In genomic region chr4:39042365-39042764, GRCh38 we compare ENCODE assay signal across 13 cellular contexts. TPM values are rescaled to one million over a fixed set of nuclear protein-coding genes. Genes with fewer than 3 reads are reported as not detected.
DNase-seq lines count a peak whose midpoint lies in the region; ATAC-seq and TF ChIP-seq lines count a peak whose summit lies in the region.
"Had no signal": no experiment of that assay in that cellular context is flagged by ENCODE, and none has a peak within 500 bp of the region (broad histone marks: within the 10 kb centered on the region; RNA-seq: fewer than 3 reads in every experiment).

No MANE protein-coding gene starts in this region.

- TF ChIP-seq EP300 in upper lobe of left lung (IDR thresholded peaks at IDR 0.05): no peak

- H2BK5ac ChIP-seq in mesenchymal stem cell (ENCODE audit: low read depth, low read length, poor library complexity, severe bottlenecking): no peak overlapping the region

- H3K9ac ChIP-seq in mesenchymal stem cell (ENCODE audit: low read length): no peak overlapping the region

- peaks cover 1% of the 10 kb centered on the region for H3K79me1 ChIP-seq in mesenchymal stem cell (replicated peaks; ENCODE audit: low read length, poor library complexity, severe bottlenecking)

- H2AK5ac ChIP-seq in mesenchymal stem cell (ENCODE audit: low read length, severe bottlenecking): no peak overlapping the region

- intact Hi-C loops in heart right ventricle (cut with DNase I): loop anchor here in 3 of 10 donors (5.0 to 10.0 kb wide), 4 partner anchors 82 to 142 kb away; partner anchors contain the start of gene WDR19 (in 2 of the 3)
- intact Hi-C loops in Right ventricle myocardium inferior (cut with DNase I): loop anchor here (10.0 kb wide), 1 partner anchor 138 kb away; no protein-coding TSS in a partner anchor
- intact Hi-C loops in activated CD8-positive, alpha-beta T cell treated with anti-CD3 and anti-CD28 coated beads for 36 hours (cut with micrococcal nuclease): loop anchor here (10.0 kb wide), 1 partner anchor 402 kb away; no protein-coding TSS in a partner anchor

- CTCF ChIA-PET in activated CD8-positive, alpha-beta T cell treated with anti-CD3 and anti-CD28 coated beads for 36 hours (lab: Charles Lee): interaction anchor here (1.1 kb wide), 1 partner anchor 93 kb away, joined by 3 read pairs; no protein-coding TSS in a partner anchor

- H3K27me3 ChIP-seq in heart right ventricle: no peaks in the 10 kb centered on the region
- H3K27me3 ChIP-seq in mesenchymal stem cell (ENCODE audit: control insufficient read depth in 1 of 2, insufficient read depth in 1 of 2, low read length in 2 of 2): no peaks in the 10 kb centered on the region
- no peaks in the 10 kb centered on the region for H3K27me3 ChIP-seq in upper lobe of left lung
- H3K27me3 ChIP-seq: BE2C, testis had no signal

- peak overlapping the region; percentile 88 for H4K91ac ChIP-seq in mesenchymal stem cell (ENCODE audit: low read length)

- H3K4me1 ChIP-seq in heart right ventricle (peaks cover 0 to 40% (median 31%) of the 10 kb centered on the region in 9 donors), mesenchymal stem cell (ENCODE audit: control insufficient read depth, insufficient read depth, low read depth, low read length) (peaks cover 5% of the 10 kb centered on the region), upper lobe of left lung (peaks cover 27 to 47% (median 33%) of the 10 kb centered on the region in 4 donors)

- H3K4me2 ChIP-seq in mesenchymal stem cell (ENCODE audit: low read length, poor library complexity, severe bottlenecking): no peak overlapping the region

- H3K27me3 Mint-ChIP-seq in activated naive CD8-positive, alpha-beta T cell treated with anti-CD3 and anti-CD28 coated beads, Interleukin-2, amount 50 U/mL, for 24 hours: no peaks in the 10 kb centered on the region
- no peaks in the 10 kb centered on the region for H3K27me3 Mint-ChIP-seq in activated CD8-positive, alpha-beta T cell treated with anti-CD3 and anti-CD28 coated beads for 36 hours

- no peak for DNase-seq in heart right ventricle
- DNase-seq in Right ventricle myocardium inferior (ENCODE audit: missing footprints): no peak
- DNase-seq in activated naive CD8-positive, alpha-beta T cell treated with anti-CD3 and anti-CD28 coated beads, Interleukin-2, amount 50 U/mL, for 24 hours: no peak
- DNase-seq in mesenchymal stem cell: peak; percentile 66
- DNase-seq in upper lobe of left lung: no peak
- no peak for DNase-seq in RPMI8226
- no peak for DNase-seq in activated CD8-positive, alpha-beta T cell treated with anti-CD3 and anti-CD28 coated beads for 36 hours
- no peak for DNase-seq in COR-L47 (lab: John Stamatoyannopoulos, UW)
- DNase-seq: BE2C; NCI-H1092 treated with DMSO at 0.1 percent for 48 hours; stimulated activated CD4-positive, alpha-beta T cell treated with anti-CD3 and anti-CD28 coated beads, Interleukin-2, amount 100 ng/mL, for 24 hours; testis had no signal

- H3K4ac ChIP-seq in mesenchymal stem cell (ENCODE audit: low read depth in 1 of 2, low read length in 2 of 2): peak overlapping the region in 1 of 2 experiments; percentile 15

- peak overlapping the region; percentile 69 for H4K8ac ChIP-seq in mesenchymal stem cell (ENCODE audit: low read length)

- TF ChIP-seq POLR2A in upper lobe of left lung (IDR thresholded peaks at IDR 0.05): no peak

- H2AFZ ChIP-seq in mesenchymal stem cell (ENCODE audit: low read depth, low read length): no peak overlapping the region

- H3K36me3 ChIP-seq in heart right ventricle: no peaks in the 10 kb centered on the region
- no peaks in the 10 kb centered on the region for H3K36me3 ChIP-seq in mesenchymal stem cell (ENCODE audit: control insufficient read depth in 1 of 2, insufficient read depth in 2 of 2, low read depth in 1 of 2, low read length in 2 of 2)
- no peaks in the 10 kb centered on the region for H3K36me3 ChIP-seq in upper lobe of left lung
- H3K36me3 ChIP-seq: BE2C had no signal

- H3K18ac ChIP-seq in mesenchymal stem cell (ENCODE audit: low read depth in 1 of 2, low read length in 2 of 2): peak overlapping the region; percentile 7 to 73

- peak overlapping the region in 9 of 10 donors; percentile 76 to 97 (median 95) for H3K27ac ChIP-seq in heart right ventricle
- no peak overlapping the region for H3K27ac ChIP-seq in mesenchymal stem cell (ENCODE audit: low read length, poor library complexity, severe bottlenecking)
- H3K27ac ChIP-seq in upper lobe of left lung: peak overlapping the region; percentile 87 to 100 (median 95)
- H3K27ac ChIP-seq: HL-60 had no signal

- H2BK12ac ChIP-seq in mesenchymal stem cell (ENCODE audit: low read length in 2 of 2): peak overlapping the region in 1 of 2 experiments; percentile 73

- POLR2A ChIA-PET in activated CD8-positive, alpha-beta T cell treated with anti-CD3 and anti-CD28 coated beads for 36 hours (lab: Charles Lee): interaction anchor here (0.6 to 1.2 kb wide), 3 partner anchors 12 to 390 kb away, joined by 3 to 4 read pairs (median 3); no protein-coding TSS in a partner anchor

- H3K9me3 ChIP-seq in heart right ventricle (no peaks in the 10 kb centered on the region), mesenchymal stem cell (ENCODE audit: control insufficient read depth, low read length) (no peaks in the 10 kb centered on the region), upper lobe of left lung (no peaks in the 10 kb centered on the region)
- H3K9me3 ChIP-seq: BE2C, testis had no signal

- peak overlapping the region; percentile 40 for H3K27ac Mint-ChIP-seq in activated naive CD8-positive, alpha-beta T cell treated with anti-CD3 and anti-CD28 coated beads, Interleukin-2, amount 50 U/mL, for 24 hours
- H3K27ac Mint-ChIP-seq in activated CD8-positive, alpha-beta T cell treated with anti-CD3 and anti-CD28 coated beads for 36 hours: no peak overlapping the region

- H3K14ac ChIP-seq in mesenchymal stem cell (ENCODE audit: low read length in 2 of 2): no peak overlapping the region

- H3K4me3 ChIP-seq in heart right ventricle (no peak overlapping the region), mesenchymal stem cell (ENCODE audit: insufficient read depth in 1 of 2, low read depth in 1 of 2, low read length in 2 of 2) (no peak overlapping the region), upper lobe of left lung (no peak overlapping the region)
- H3K4me3 ChIP-seq: testis had no signal

- no peak for ATAC-seq in heart right ventricle
- no peak for ATAC-seq in Right ventricle myocardium inferior
- no peak for ATAC-seq in activated naive CD8-positive, alpha-beta T cell treated with anti-CD3 and anti-CD28 coated beads, Interleukin-2, amount 50 U/mL, for 24 hours
- no peak for ATAC-seq in upper lobe of left lung (ENCODE audit: low FRiP score in 2 of 2)
- no peak for ATAC-seq in activated CD8-positive, alpha-beta T cell treated with anti-CD3 and anti-CD28 coated beads for 36 hours

- WGBS in heart right ventricle, 2 donors: 90 to 94% methylated on average over 1 of the region's 1 CpG
- 22% methylated on average over 1 of the region's 1 CpG for WGBS in mesenchymal stem cell
- 83 to 92% methylated on average over 1 of the region's 1 CpG for WGBS in upper lobe of left lung, 2 donors

- no peaks in the 10 kb centered on the region for H3K9me3 Mint-ChIP-seq in activated naive CD8-positive, alpha-beta T cell treated with anti-CD3 and anti-CD28 coated beads, Interleukin-2, amount 50 U/mL, for 24 hours
- no peaks in the 10 kb centered on the region for H3K9me3 Mint-ChIP-seq in activated CD8-positive, alpha-beta T cell treated with anti-CD3 and anti-CD28 coated beads for 36 hours

- H2BK15ac ChIP-seq in mesenchymal stem cell (ENCODE audit: low read depth, poor library complexity, severe bottlenecking): no peak overlapping the region

- H3K36me3 Mint-ChIP-seq in activated naive CD8-positive, alpha-beta T cell treated with anti-CD3 and anti-CD28 coated beads, Interleukin-2, amount 50 U/mL, for 24 hours (ENCODE audit: low read depth): no peaks in the 10 kb centered on the region
- H3K36me3 Mint-ChIP-seq in activated CD8-positive, alpha-beta T cell treated with anti-CD3 and anti-CD28 coated beads for 36 hours (ENCODE audit: low read depth): peaks cover 2% of the 10 kb centered on the region

- peak overlapping the region; percentile 28 for H3K4me3 Mint-ChIP-seq in activated naive CD8-positive, alpha-beta T cell treated with anti-CD3 and anti-CD28 coated beads, Interleukin-2, amount 50 U/mL, for 24 hours
- H3K4me3 Mint-ChIP-seq in activated CD8-positive, alpha-beta T cell treated with anti-CD3 and anti-CD28 coated beads for 36 hours: no peak overlapping the region

- H3K4me1 Mint-ChIP-seq in activated naive CD8-positive, alpha-beta T cell treated with anti-CD3 and anti-CD28 coated beads, Interleukin-2, amount 50 U/mL, for 24 hours: peaks cover 45% of the 10 kb centered on the region
- H3K4me1 Mint-ChIP-seq in activated CD8-positive, alpha-beta T cell treated with anti-CD3 and anti-CD28 coated beads for 36 hours (ENCODE audit: low read depth): peaks cover 37% of the 10 kb centered on the region

- TF ChIP-seq CTCF in heart right ventricle (IDR thresholded peaks at IDR 0.05) (no peak), upper lobe of left lung (IDR thresholded peaks at IDR 0.05) (no peak)
- TF ChIP-seq CTCF in activated CD8-positive, alpha-beta T cell treated with anti-CD3 and anti-CD28 coated beads for 36 hours (IDR thresholded peaks at IDR 0.05): no peak

- no peak overlapping the region for H3K23ac ChIP-seq in mesenchymal stem cell (ENCODE audit: low read length in 2 of 2)

- peak overlapping the region; percentile 21 for H2BK120ac ChIP-seq in mesenchymal stem cell (ENCODE audit: low read depth, low read length)

RNA-seq across cellular contexts. Expression of gene TMEM156, which starts 10.2 kb away (rescaled TPM):
- total RNA-seq in heart right ventricle (1 to 10 TPM in 1 of 10 donors, under 1 TPM in 3, not detected in 6; 0.11 to 1.1 (median 0.13) TPM), Right ventricle myocardium inferior (not detected), upper lobe of left lung (1 to 10 TPM in 3 of 6 donors, under 1 TPM in 2, not detected in 1; 0.30 to 1.8 (median 1.0) TPM)
- polyA plus RNA-seq in heart right ventricle: under 1 TPM in 1 of 2 donors, not detected in 1; 0.10 TPM
- polyA plus RNA-seq in mesenchymal stem cell (2013, experiment 1 of 2): 7.1 TPM
- 7.5 TPM for polyA plus RNA-seq in mesenchymal stem cell (2013, experiment 2 of 2)
- 10 to 100 TPM; 11.7 to 12.0 TPM for total RNA-seq in activated CD8-positive, alpha-beta T cell treated with anti-CD3 and anti-CD28 coated beads for 36 hours
- total RNA-seq: testis had no signal

RNA-seq across cellular contexts. Expression of gene KLHL5, which starts 19.7 kb away (rescaled TPM):
- total RNA-seq in heart right ventricle (10 to 100 TPM in 7 of 10 donors, 1 to 10 TPM in 3; 8.5 to 22.7 (median 13.1) TPM), Right ventricle myocardium inferior (15.4 TPM), upper lobe of left lung (10 to 100 TPM; 14.7 to 36.2 (median 23.7) TPM)
- polyA plus RNA-seq in heart right ventricle: 1 to 10 TPM; 4.2 to 8.4 TPM
- polyA plus RNA-seq in mesenchymal stem cell (2013, experiment 1 of 2): 74.2 TPM
- 75.9 TPM for polyA plus RNA-seq in mesenchymal stem cell (2013, experiment 2 of 2)
- 1 to 10 TPM; 6.6 to 6.8 TPM for total RNA-seq in activated CD8-positive, alpha-beta T cell treated with anti-CD3 and anti-CD28 coated beads for 36 hours

Comparison
In these comparisons a context has a peak if more than half of its experiments do, and no peak if none do; other contexts are left out.
1. RNA of gene TMEM156, which starts 10.2 kb away (total RNA-seq): 11.7 to 12.0 TPM in activated CD8-positive, alpha-beta T cell treated with anti-CD3 and anti-CD28 coated beads for 36 hours; 0.30 to 1.8 TPM in upper lobe of left lung, 0.11 to 1.1 TPM in heart right ventricle and not detected in Right ventricle myocardium inferior (single experiment); every median in the first group is over 4 times any median in the second.